2 cellular contexts compared by ENCODE assay signal in the genomic region with DNA sequence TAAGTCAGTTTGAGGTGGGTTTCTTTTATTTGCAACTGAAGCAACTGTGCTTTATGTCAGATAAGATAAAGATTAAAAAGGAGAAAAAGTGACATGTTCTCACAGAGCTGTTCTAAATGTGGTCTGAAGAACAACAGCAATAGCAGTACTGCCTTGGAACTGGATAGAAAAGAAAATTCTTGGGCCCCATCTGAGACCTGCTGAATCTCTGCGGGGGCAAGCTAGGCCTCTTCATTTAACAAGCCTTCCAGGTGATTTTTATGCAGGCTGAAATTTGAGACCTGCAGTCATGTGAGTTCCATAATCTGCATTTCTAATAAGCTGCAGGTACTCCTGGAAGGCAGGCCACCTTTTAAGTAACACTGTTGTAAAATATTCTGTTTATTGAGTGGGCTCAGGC.
TF ChIP-seq lines count a peak whose summit lies in the region.

No MANE protein-coding gene starts in this region.

TF ChIP-seq in GM23338, 12 proteins besides CTCF, POLR2A, EP300 and RAD21 (continues in another document):
- TF ChIP-seq POLR2AphosphoS5 (IDR thresholded peaks at IDR 0.05; ENCODE audit: low read depth) (no peak), STAT1 (IDR thresholded peaks at IDR 0.05; ENCODE audit: unreplicated experiment) (no peak), EZH2phosphoT487 (IDR thresholded peaks at IDR 0.05; ENCODE audit: unreplicated experiment) (no peak), CREB1 (CRISPR knock-in tag; IDR thresholded peaks at IDR 0.05; ENCODE audit: low read depth) (no peak), NANOG (IDR thresholded peaks at IDR 0.05; ENCODE audit: borderline replicate concordance) (no peak), JUNB (IDR thresholded peaks at IDR 0.05; ENCODE audit: unreplicated experiment) (no peak), EZH2 (IDR thresholded peaks at IDR 0.05; ENCODE audit: low read depth, unreplicated experiment) (no peak)
- TF ChIP-seq, protein P1, sequence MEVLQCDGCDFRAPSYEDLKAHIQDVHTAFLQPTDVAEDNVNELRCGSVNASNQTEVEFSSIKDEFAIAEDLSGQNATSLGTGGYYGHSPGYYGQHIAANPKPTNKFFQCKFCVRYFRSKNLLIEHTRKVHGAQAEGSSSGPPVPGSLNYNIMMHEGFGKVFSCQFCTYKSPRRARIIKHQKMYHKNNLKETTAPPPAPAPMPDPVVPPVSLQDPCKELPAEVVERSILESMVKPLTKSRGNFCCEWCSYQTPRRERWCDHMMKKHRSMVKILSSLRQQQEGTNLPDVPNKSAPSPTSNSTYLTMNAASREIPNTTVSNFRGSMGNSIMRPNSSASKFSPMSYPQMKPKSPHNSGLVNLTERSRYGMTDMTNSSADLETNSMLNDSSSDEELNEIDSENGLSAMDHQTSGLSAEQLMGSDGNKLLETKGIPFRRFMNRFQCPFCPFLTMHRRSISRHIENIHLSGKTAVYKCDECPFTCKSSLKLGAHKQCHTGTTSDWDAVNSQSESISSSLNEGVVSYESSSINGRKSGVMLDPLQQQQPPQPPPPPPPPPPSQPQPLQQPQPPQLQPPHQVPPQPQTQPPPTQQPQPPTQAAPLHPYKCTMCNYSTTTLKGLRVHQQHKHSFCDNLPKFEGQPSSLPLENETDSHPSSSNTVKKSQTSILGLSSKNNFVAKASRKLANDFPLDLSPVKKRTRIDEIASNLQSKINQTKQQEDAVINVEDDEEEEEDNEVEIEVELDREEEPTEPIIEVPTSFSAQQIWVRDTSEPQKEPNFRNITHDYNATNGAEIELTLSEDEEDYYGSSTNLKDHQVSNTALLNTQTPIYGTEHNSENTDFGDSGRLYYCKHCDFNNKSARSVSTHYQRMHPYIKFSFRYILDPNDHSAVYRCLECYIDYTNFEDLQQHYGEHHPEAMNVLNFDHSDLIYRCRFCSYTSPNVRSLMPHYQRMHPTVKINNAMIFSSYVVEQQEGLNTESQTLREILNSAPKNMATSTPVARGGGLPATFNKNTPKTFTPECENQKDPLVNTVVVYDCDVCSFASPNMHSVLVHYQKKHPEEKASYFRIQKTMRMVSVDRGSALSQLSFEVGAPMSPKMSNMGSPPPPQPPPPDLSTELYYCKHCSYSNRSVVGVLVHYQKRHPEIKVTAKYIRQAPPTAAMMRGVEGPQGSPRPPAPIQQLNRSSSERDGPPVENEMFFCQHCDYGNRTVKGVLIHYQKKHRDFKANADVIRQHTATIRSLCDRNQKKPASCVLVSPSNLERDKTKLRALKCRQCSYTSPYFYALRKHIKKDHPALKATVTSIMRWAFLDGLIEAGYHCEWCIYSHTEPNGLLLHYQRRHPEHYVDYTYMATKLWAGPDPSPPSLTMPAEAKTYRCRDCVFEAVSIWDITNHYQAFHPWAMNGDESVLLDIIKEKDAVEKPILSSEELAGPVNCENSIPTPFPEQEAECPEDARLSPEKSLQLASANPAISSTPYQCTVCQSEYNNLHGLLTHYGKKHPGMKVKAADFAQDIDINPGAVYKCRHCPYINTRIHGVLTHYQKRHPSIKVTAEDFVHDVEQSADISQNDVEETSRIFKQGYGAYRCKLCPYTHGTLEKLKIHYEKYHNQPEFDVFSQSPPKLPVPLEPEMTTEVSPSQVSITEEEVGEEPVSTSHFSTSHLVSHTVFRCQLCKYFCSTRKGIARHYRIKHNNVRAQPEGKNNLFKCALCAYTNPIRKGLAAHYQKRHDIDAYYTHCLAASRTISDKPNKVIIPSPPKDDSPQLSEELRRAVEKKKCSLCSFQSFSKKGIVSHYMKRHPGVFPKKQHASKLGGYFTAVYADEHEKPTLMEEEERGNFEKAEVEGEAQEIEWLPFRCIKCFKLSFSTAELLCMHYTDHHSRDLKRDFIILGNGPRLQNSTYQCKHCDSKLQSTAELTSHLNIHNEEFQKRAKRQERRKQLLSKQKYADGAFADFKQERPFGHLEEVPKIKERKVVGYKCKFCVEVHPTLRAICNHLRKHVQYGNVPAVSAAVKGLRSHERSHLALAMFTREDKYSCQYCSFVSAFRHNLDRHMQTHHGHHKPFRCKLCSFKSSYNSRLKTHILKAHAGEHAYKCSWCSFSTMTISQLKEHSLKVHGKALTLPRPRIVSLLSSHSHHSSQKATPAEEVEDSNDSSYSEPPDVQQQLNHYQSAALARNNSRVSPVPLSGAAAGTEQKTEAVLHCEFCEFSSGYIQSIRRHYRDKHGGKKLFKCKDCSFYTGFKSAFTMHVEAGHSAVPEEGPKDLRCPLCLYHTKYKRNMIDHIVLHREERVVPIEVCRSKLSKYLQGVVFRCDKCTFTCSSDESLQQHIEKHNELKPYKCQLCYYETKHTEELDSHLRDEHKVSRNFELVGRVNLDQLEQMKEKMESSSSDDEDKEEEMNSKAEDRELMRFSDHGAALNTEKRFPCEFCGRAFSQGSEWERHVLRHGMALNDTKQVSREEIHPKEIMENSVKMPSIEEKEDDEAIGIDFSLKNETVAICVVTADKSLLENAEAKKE (CRISPR knock-in tag; IDR thresholded peaks at IDR 0.05), result no peak
- TF ChIP-seq, protein P2, sequence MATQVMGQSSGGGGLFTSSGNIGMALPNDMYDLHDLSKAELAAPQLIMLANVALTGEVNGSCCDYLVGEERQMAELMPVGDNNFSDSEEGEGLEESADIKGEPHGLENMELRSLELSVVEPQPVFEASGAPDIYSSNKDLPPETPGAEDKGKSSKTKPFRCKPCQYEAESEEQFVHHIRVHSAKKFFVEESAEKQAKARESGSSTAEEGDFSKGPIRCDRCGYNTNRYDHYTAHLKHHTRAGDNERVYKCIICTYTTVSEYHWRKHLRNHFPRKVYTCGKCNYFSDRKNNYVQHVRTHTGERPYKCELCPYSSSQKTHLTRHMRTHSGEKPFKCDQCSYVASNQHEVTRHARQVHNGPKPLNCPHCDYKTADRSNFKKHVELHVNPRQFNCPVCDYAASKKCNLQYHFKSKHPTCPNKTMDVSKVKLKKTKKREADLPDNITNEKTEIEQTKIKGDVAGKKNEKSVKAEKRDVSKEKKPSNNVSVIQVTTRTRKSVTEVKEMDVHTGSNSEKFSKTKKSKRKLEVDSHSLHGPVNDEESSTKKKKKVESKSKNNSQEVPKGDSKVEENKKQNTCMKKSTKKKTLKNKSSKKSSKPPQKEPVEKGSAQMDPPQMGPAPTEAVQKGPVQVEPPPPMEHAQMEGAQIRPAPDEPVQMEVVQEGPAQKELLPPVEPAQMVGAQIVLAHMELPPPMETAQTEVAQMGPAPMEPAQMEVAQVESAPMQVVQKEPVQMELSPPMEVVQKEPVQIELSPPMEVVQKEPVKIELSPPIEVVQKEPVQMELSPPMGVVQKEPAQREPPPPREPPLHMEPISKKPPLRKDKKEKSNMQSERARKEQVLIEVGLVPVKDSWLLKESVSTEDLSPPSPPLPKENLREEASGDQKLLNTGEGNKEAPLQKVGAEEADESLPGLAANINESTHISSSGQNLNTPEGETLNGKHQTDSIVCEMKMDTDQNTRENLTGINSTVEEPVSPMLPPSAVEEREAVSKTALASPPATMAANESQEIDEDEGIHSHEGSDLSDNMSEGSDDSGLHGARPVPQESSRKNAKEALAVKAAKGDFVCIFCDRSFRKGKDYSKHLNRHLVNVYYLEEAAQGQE (IDR thresholded peaks at IDR 0.05; ENCODE audit: unreplicated experiment), result no peak
- TF ChIP-seq, protein P3, sequence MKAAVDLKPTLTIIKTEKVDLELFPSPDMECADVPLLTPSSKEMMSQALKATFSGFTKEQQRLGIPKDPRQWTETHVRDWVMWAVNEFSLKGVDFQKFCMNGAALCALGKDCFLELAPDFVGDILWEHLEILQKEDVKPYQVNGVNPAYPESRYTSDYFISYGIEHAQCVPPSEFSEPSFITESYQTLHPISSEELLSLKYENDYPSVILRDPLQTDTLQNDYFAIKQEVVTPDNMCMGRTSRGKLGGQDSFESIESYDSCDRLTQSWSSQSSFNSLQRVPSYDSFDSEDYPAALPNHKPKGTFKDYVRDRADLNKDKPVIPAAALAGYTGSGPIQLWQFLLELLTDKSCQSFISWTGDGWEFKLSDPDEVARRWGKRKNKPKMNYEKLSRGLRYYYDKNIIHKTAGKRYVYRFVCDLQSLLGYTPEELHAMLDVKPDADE (IDR thresholded peaks at IDR 0.05), result no peak

TF ChIP-seq in K562, 482 proteins besides CTCF, POLR2A, EP300 and RAD21:
- TF ChIP-seq CBFB (CRISPR knock-in tag; IDR thresholded peaks at IDR 0.05) (no peak), ETV5 (CRISPR knock-in tag; IDR thresholded peaks at IDR 0.05; ENCODE audit: low read depth) (no peak), NRF1 (conservative IDR thresholded peaks at IDR 0.05 in 1 of 2, IDR thresholded peaks at IDR 0.05 in 1 of 2) (no peak), JUND (IDR thresholded peaks at IDR 0.05; ENCODE audit: borderline replicate concordance, low read depth, low read length) (no peak), JUND (tag; IDR thresholded peaks at IDR 0.05; ENCODE audit: borderline replicate concordance, low read depth, low read length) (no peak), ZNF551 (CRISPR knock-in tag; IDR thresholded peaks at IDR 0.05) (no peak), SUPT5H (IDR thresholded peaks at IDR 0.05) (no peak), ZNF444 (CRISPR knock-in tag; IDR thresholded peaks at IDR 0.05) (no peak), ZNF561 (CRISPR knock-in tag; conservative IDR thresholded peaks at IDR 0.05) (no peak), ZNF668 (CRISPR knock-in tag; IDR thresholded peaks at IDR 0.05) (no peak), ZBTB1 (CRISPR knock-in tag; IDR thresholded peaks at IDR 0.05; ENCODE audit: borderline replicate concordance, low read depth) (no peak)
- TF ChIP-seq, protein P4, sequence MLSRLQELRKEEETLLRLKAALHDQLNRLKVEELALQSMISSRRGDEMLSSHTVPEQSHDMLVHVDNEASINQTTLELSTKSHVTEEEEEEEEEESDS (CRISPR knock-in tag; IDR thresholded peaks at IDR 0.05), result no peak
- TF ChIP-seq, protein P5, sequence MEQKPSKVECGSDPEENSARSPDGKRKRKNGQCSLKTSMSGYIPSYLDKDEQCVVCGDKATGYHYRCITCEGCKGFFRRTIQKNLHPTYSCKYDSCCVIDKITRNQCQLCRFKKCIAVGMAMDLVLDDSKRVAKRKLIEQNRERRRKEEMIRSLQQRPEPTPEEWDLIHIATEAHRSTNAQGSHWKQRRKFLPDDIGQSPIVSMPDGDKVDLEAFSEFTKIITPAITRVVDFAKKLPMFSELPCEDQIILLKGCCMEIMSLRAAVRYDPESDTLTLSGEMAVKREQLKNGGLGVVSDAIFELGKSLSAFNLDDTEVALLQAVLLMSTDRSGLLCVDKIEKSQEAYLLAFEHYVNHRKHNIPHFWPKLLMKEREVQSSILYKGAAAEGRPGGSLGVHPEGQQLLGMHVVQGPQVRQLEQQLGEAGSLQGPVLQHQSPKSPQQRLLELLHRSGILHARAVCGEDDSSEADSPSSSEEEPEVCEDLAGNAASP (IDR thresholded peaks at IDR 0.05), result no peak
